ENCODE assay signal across 7 cellular contexts in genomic region chrX:70796742-70797141, GRCh38.
DNase-seq lines count a peak whose midpoint lies in the region; ATAC-seq, FAIRE-seq and TF ChIP-seq lines count a peak whose summit lies in the region.
"Not testable (repeated sequence)": the region's sequence is repeated elsewhere in the genome, so short reads cannot be mapped to it uniquely, and the experiment has no call there.

No MANE protein-coding gene starts in this region.

- not testable (repeated sequence) for H3K27me3 ChIP-seq in MM.1S (replicated peaks; ENCODE audit: insufficient read depth, low read length); SJCRH30; pancreas

- not testable (repeated sequence) for H3K36me3 ChIP-seq in MM.1S (replicated peaks; ENCODE audit: insufficient read depth, low read length); SJCRH30; pancreas

- intact Hi-C loops in pancreas (cut with DNase I) = not testable (repeated sequence)

- H3F3A ChIP-seq in MM.1S (ENCODE audit: insufficient read depth, low read length) = not testable (repeated sequence)

- TF ChIP-seq POLR2A in A549 (IDR thresholded peaks at IDR 0.05; ENCODE audit: low read length) = not testable (repeated sequence)

- not testable (repeated sequence) for H3K4me2 ChIP-seq in A549; MM.1S (ENCODE audit: low read depth, low read length)

- CTCF ChIA-PET in A549 (lab: Yijun Ruan, JAX) = not testable (repeated sequence)

- not testable (repeated sequence) for ATAC-seq in A549, pancreas
- peak; percentile 49 for ATAC-seq in GM18861 (IDR thresholded peaks at IDR 0.05; ENCODE audit: unreplicated experiment)
- peak; percentile 47 for ATAC-seq in HG02798 (IDR thresholded peaks at IDR 0.05; ENCODE audit: poor library complexity, unreplicated experiment)
- ATAC-seq in HG03460 (IDR thresholded peaks at IDR 0.05; ENCODE audit: unreplicated experiment) = peak; percentile 76

- H3K4me1 ChIP-seq in A549; MM.1S (ENCODE audit: low read length); pancreas: not testable (repeated sequence)
- peaks cover 47% of the 10 kb centered on the region for H3K4me1 ChIP-seq in SJCRH30

- H3K9me2 ChIP-seq in MM.1S (replicated peaks; ENCODE audit: insufficient read depth, low read length) = not testable (repeated sequence)

- not testable (repeated sequence) for TF ChIP-seq CTCF in A549 (IDR thresholded peaks at IDR 0.05); MM.1S (IDR thresholded peaks at IDR 0.05; ENCODE audit: low read length); pancreas (IDR thresholded peaks at IDR 0.05)

- H3K79me2 ChIP-seq in MM.1S (ENCODE audit: low read length) = not testable (repeated sequence)

- not testable (repeated sequence) for TF ChIP-seq EP300 in A549 (IDR thresholded peaks at IDR 0.05)

- not testable (repeated sequence) for DNase-seq in A549 (ENCODE audit: low read depth in 1 of 2, low spot score in 1 of 2); pancreas
- DNase-seq in MM.1S (peak; percentile 9), SJCRH30 (peak; percentile 4 to 56)

- TF ChIP-seq RAD21 in A549 (conservative IDR thresholded peaks at IDR 0.05 in 1 of 2, IDR thresholded peaks at IDR 0.05 in 1 of 2) = not testable (repeated sequence)

- not testable (repeated sequence) for H4K20me1 ChIP-seq in MM.1S (ENCODE audit: insufficient read depth, low read length)

- POLR2A ChIA-PET in A549 (lab: Yijun Ruan, JAX) = not testable (repeated sequence)

- H3K4me3 ChIP-seq in A549; MM.1S (ENCODE audit: low read length); SJCRH30; pancreas: not testable (repeated sequence)

- H3K27ac ChIP-seq in A549; MM.1S (ENCODE audit: low read length); pancreas: not testable (repeated sequence)
- H3K27ac ChIP-seq in SJCRH30 = peak overlapping the region; percentile 19; the same call in 1 of the 2 replicates

- 8% methylated on average over 1 of the region's 1 CpG for WGBS in A549 (ENCODE audit: missing lambda C conversion rate)
- 60 to 68% methylated on average over 1 of the region's 1 CpG for WGBS in pancreas, 2 donors

- H2AFZ ChIP-seq in MM.1S (ENCODE audit: low read length) = not testable (repeated sequence)

- peak; percentile 7 for FAIRE-seq in A549 (lab: Jason Lieb, UNC)
- peak; percentile 82 for FAIRE-seq in pancreas (lab: Jason Lieb, UNC)

- H3K9ac ChIP-seq in MM.1S (ENCODE audit: low read length) = not testable (repeated sequence)

- H3K9me3 ChIP-seq in A549; MM.1S (replicated peaks; ENCODE audit: insufficient read depth, low read length); SJCRH30 (replicated peaks); pancreas: not testable (repeated sequence)
